Comparison of ENCODE assay signal across 11 cellular contexts in the genomic region with DNA sequence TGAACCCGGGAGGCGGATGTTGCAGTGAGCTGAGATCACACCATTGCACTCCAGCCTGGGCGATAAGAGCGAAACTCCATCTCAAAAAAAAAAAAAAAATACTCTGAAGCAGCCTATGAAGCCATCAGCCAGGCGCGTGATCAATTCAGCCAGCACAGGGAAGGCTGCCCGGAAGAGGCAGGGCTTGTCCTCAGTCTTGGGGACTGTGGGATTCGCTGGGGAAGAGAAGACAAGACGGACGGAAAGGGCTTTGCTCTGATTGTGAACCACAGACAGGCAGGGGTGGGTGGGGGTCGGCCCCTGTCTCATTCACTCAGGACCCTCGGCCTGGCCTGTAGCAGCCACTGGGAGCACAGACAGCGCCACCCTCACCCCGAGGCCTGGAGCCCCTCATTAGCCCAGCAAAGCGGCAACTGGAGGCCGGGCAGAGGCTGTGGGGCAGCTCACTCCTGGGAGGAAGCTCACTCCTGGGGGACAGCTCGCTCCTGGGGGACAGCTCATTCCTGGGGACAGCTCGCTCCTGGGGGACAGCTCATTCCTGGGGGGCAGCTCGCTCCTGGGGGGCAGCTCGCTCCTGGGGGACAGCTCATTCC.
"Had no signal": no experiment of that assay in that cellular context is flagged by ENCODE, and none has a peak within 500 bp of the region (broad histone marks: within the 10 kb centered on the region; RNA-seq: fewer than 3 reads in every experiment).

No MANE protein-coding gene starts in this region.

- H3K27me3 Mint-ChIP-seq: activated naive CD4-positive, alpha-beta T cell treated with anti-CD3 and anti-CD28 coated beads, Interleukin-2, amount 50 U/mL, for 24 hours; stimulated activated naive CD8-positive, alpha-beta T cell treated with anti-CD3 and anti-CD28 coated beads, Interleukin-15, Interleukin-2, amounts not matched to agents 100 ng/mL and 50 ng/mL, for 24 hours had no signal

- H3K4me1 Mint-ChIP-seq: activated naive CD4-positive, alpha-beta T cell treated with anti-CD3 and anti-CD28 coated beads, Interleukin-2, amount 50 U/mL, for 24 hours had no signal

- H3K4me3 Mint-ChIP-seq: activated naive CD4-positive, alpha-beta T cell treated with anti-CD3 and anti-CD28 coated beads, Interleukin-2, amount 50 U/mL, for 24 hours; stimulated activated naive CD8-positive, alpha-beta T cell treated with anti-CD3 and anti-CD28 coated beads, Interleukin-15, Interleukin-2, amounts not matched to agents 100 ng/mL and 50 ng/mL, for 24 hours had no signal

- H3K4me3 ChIP-seq: esophagus muscularis mucosa, heart left ventricle, testis, upper lobe of right lung had no signal

- H3K27ac Mint-ChIP-seq: activated naive CD4-positive, alpha-beta T cell treated with anti-CD3 and anti-CD28 coated beads, Interleukin-2, amount 50 U/mL, for 24 hours; stimulated activated naive CD8-positive, alpha-beta T cell treated with anti-CD3 and anti-CD28 coated beads, Interleukin-15, Interleukin-2, amounts not matched to agents 100 ng/mL and 50 ng/mL, for 24 hours had no signal

- H3K9me3 Mint-ChIP-seq: activated naive CD4-positive, alpha-beta T cell treated with anti-CD3 and anti-CD28 coated beads, Interleukin-2, amount 50 U/mL, for 24 hours; stimulated activated naive CD8-positive, alpha-beta T cell treated with anti-CD3 and anti-CD28 coated beads, Interleukin-15, Interleukin-2, amounts not matched to agents 100 ng/mL and 50 ng/mL, for 24 hours had no signal

- DNase-seq: amniotic stem cell; foreskin keratinocyte; stimulated activated CD4-positive, alpha-beta T cell treated with anti-CD3 and anti-CD28 coated beads, Interleukin-4, amount 100 ng/mL, for 1 hour; stimulated activated CD8-positive, alpha-beta memory T cell treated with anti-CD3 and anti-CD28 coated beads, Interleukin-4, amount 100 ng/mL, for 48 hours; T-helper 2 cell; testis; upper lobe of right lung had no signal

- ATAC-seq: foreskin keratinocyte, upper lobe of right lung had no signal

- H3K36me3 Mint-ChIP-seq: activated naive CD4-positive, alpha-beta T cell treated with anti-CD3 and anti-CD28 coated beads, Interleukin-2, amount 50 U/mL, for 24 hours had no signal
